ENCODE assay signal across 25 cellular contexts in genomic region chr3:13663781-13664535, GRCh38.
"Had no signal": no experiment of that assay in that cellular context is flagged by ENCODE, and none has a peak within 500 bp of the region (broad histone marks: within the 10 kb centered on the region; RNA-seq: fewer than 3 reads in every experiment).

No MANE protein-coding gene starts in this region.

- H3K27ac ChIP-seq: colonic mucosa, coronary artery, dorsolateral prefrontal cortex, epithelial cell of prostate, esophagus muscularis mucosa, esophagus squamous epithelium, foreskin keratinocyte, gastrocnemius medialis, gastroesophageal sphincter, heart right ventricle, hepatocyte had no signal

- ATAC-seq: effector memory CD8-positive, alpha-beta T cell; esophagus mucosa; foreskin keratinocyte; gastrocnemius medialis; gastroesophageal sphincter; heart right ventricle had no signal

- H3K4me3 Mint-ChIP-seq: dendritic cell treated with granulocyte-macrophage colony-stimulating factor and Interleukin-4, amounts not matched to agents 40 ng/mL and 50 ng/mL, for 4 days; effector memory CD8-positive, alpha-beta T cell; endodermal cell had no signal

- H3K4me2 ChIP-seq: hepatocyte had no signal

- DNase-seq: colonic mucosa; cortex of kidney; dermis blood vessel endothelial cell; dorsolateral prefrontal cortex; effector CD4-positive, alpha-beta T cell; effector CD8-positive, alpha-beta T cell; effector memory CD4-positive, alpha-beta T cell; effector memory CD8-positive, alpha-beta T cell; endodermal cell; erythroblast; esophagus squamous epithelium; foreskin fibroblast; foreskin keratinocyte; foreskin melanocyte; gastrocnemius medialis; glutamatergic neuron; head of caudate nucleus; heart right ventricle had no signal

- H3K9me3 Mint-ChIP-seq: dendritic cell treated with granulocyte-macrophage colony-stimulating factor and Interleukin-4, amounts not matched to agents 40 ng/mL and 50 ng/mL, for 4 days; effector memory CD8-positive, alpha-beta T cell; endodermal cell had no signal

- H3K36me3 ChIP-seq: colonic mucosa, esophagus muscularis mucosa, esophagus squamous epithelium, gastrocnemius medialis, gastroesophageal sphincter, heart right ventricle had no signal

- H3K4me1 Mint-ChIP-seq: endodermal cell had no signal

- H3K79me2 ChIP-seq: hepatocyte had no signal

- H2AFZ ChIP-seq: hepatocyte had no signal

- H3K27ac Mint-ChIP-seq: dendritic cell treated with granulocyte-macrophage colony-stimulating factor and Interleukin-4, amounts not matched to agents 40 ng/mL and 50 ng/mL, for 4 days; effector memory CD8-positive, alpha-beta T cell; endodermal cell had no signal

- H3K4me1 ChIP-seq: colonic mucosa, esophagus muscularis mucosa, esophagus squamous epithelium, foreskin keratinocyte, gastrocnemius medialis, gastroesophageal sphincter, heart right ventricle had no signal

- H3K27me3 ChIP-seq: colonic mucosa had no signal

- H3K4me3 ChIP-seq: colonic mucosa, coronary artery, dorsolateral prefrontal cortex, esophagus muscularis mucosa, esophagus squamous epithelium, gastrocnemius medialis, gastroesophageal sphincter, heart right ventricle, hepatocyte had no signal

- H3K9me3 ChIP-seq: colonic mucosa, esophagus muscularis mucosa, esophagus squamous epithelium, gastrocnemius medialis, gastroesophageal sphincter, heart right ventricle had no signal
